Comparison of ENCODE assay signal across 8 cellular contexts in the genomic region with DNA sequence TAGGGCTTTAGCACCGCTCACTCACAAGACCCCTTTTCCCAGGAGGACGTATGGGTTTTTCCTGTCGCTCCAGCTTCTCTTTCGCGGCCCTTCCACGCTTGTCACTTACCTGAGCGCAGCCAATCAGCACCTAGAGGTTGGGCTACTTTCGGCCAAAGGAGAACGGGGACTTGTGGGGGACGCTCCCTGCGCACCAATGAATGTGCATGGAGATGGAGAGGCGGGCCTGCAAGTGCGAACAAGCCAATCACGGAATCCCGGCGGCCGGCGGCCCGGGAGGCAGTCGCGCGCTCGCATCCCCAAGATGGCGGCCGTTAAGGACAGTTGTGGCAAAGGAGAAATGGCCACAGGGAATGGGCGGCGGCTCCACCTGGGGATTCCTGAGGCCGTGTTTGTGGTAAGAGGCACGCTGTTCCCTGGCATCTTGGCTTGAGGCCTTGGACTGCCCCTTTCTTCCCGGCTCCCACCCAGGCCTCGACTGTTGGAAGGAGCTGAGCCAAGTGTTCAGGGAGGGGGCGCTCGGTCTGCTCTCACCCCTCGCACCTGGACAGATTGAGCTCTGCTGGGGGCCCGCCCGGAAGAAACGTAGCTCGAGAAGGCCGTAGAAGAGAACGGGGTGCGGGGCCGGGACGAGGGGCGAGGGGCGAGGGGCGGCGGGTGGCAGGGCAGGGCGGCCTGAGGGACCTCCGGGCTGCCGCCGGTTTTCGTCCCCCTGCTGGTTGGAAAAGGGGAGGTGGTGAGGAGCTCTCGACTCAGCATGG. TPM values are rescaled to one million over a fixed set of nuclear protein-coding genes. Genes with fewer than 3 reads are reported as not detected.
DNase-seq lines count a peak whose midpoint lies in the region; TF ChIP-seq lines count a peak whose summit lies in the region.

A gene with protein sequence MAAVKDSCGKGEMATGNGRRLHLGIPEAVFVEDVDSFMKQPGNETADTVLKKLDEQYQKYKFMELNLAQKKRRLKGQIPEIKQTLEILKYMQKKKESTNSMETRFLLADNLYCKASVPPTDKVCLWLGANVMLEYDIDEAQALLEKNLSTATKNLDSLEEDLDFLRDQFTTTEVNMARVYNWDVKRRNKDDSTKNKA (plus strand): TSS at position 282 of the 761 bp plus-strand sequence. CDS start 23 bp downstream, at position 305.

- H3K4ac ChIP-seq in H9 (ENCODE audit: low read depth, low read length) = no peak within 1 kb of the TSS; the same call in 1 of the 2 replicates

- H2BK15ac ChIP-seq in H9 (ENCODE audit: low read depth, low read length) = no peak within 1 kb of the TSS

- H3K36me3 Mint-ChIP-seq in H9 (ENCODE audit: insufficient read depth in 1 of 3, low read depth in 3 of 3) (peaks cover 4 to 14% (median 7%) of the 10 kb centered on the region in 3 experiments), nephron (ENCODE audit: low read depth) (peaks cover 11% of the 10 kb centered on the region)
- peaks cover 8% of the 10 kb centered on the region for H3K36me3 Mint-ChIP-seq in stimulated activated naive CD8-positive, alpha-beta T cell treated with anti-CD3 and anti-CD28 coated beads, Interleukin-15, Interleukin-2, amounts not matched to agents 100 ng/mL and 50 ng/mL, for 24 hours (ENCODE audit: low read depth)

- peak within 1 kb of the TSS; percentile 83 for H3T11ph ChIP-seq in H9 (ENCODE audit: low read length)

- peak within 1 kb of the TSS; percentile 98 for H3K14ac ChIP-seq in H9 (ENCODE audit: insufficient read depth, low read length)

- no peak within 1 kb of the TSS for H3K23ac ChIP-seq in H9 (ENCODE audit: insufficient read length, low read depth, low read length)

- H2AFZ ChIP-seq in H9 (ENCODE audit: low read length) = no peak within 1 kb of the TSS

- no peak within 1 kb of the TSS for H2BK5ac ChIP-seq in H9 (ENCODE audit: insufficient read length, low read length)

- peaks cover 52 to 55% of the 10 kb centered on the region in 2 experiments for H3K9me3 Mint-ChIP-seq in H9
- peaks cover 3% of the 10 kb centered on the region for H3K9me3 Mint-ChIP-seq in nephron
- no peaks in the 10 kb centered on the region for H3K9me3 Mint-ChIP-seq in stimulated activated naive CD8-positive, alpha-beta T cell treated with anti-CD3 and anti-CD28 coated beads, Interleukin-15, Interleukin-2, amounts not matched to agents 100 ng/mL and 50 ng/mL, for 24 hours

- peaks cover 3% of the 10 kb centered on the region for H3K23me2 ChIP-seq in H9 (ENCODE audit: insufficient read length, low read depth, low read length, poor library complexity, severe bottlenecking)

- WGBS in H9 (ENCODE audit: extremely low coverage, insufficient read length, low lambda C conversion rate) = no CpG with 5 or more reads among the region's 53 CpGs

- H3K4me1 Mint-ChIP-seq in H9 = peaks cover 8 to 13% of the 10 kb centered on the region in 2 experiments; a peak in 2 of 4 replicates
- peaks cover 24% of the 10 kb centered on the region for H3K4me1 Mint-ChIP-seq in nephron
- peaks cover 25% of the 10 kb centered on the region for H3K4me1 Mint-ChIP-seq in stimulated activated naive CD8-positive, alpha-beta T cell treated with anti-CD3 and anti-CD28 coated beads, Interleukin-15, Interleukin-2, amounts not matched to agents 100 ng/mL and 50 ng/mL, for 24 hours (ENCODE audit: low read depth)

- no peak within 1 kb of the TSS for H2BK120ac ChIP-seq in H9 (ENCODE audit: low read depth, low read length, poor library complexity, severe bottlenecking)

- no peak within 1 kb of the TSS for H4K8ac ChIP-seq in H9 (replicated peaks; ENCODE audit: insufficient read length, low read depth, low read length)

- H3K4me3 ChIP-seq in fibroblast of the aortic adventitia (ENCODE audit: low read depth, low read length) = peak within 1 kb of the TSS; percentile 79

- no peaks in the 10 kb centered on the region for H3K27me3 ChIP-seq in H9 (ENCODE audit: insufficient read depth, low read length)

- peaks cover 29% of the 10 kb centered on the region for H3K9me3 ChIP-seq in H9 (ENCODE audit: control insufficient read depth, low read depth, low read length)

- H4K91ac ChIP-seq in H9 (ENCODE audit: insufficient read length, low read depth, low read length) = no peak within 1 kb of the TSS

- peak within 1 kb of the TSS; percentile 45 to 97 (median 94) for H3K27ac Mint-ChIP-seq in H9
- peak within 1 kb of the TSS; percentile 91 to 97 (median 92) for H3K27ac Mint-ChIP-seq in nephron
- peak within 1 kb of the TSS; percentile 89 for H3K27ac Mint-ChIP-seq in stimulated activated naive CD8-positive, alpha-beta T cell treated with anti-CD3 and anti-CD28 coated beads, Interleukin-15, Interleukin-2, amounts not matched to agents 100 ng/mL and 50 ng/mL, for 24 hours

- H3K27me3 Mint-ChIP-seq in H9 (ENCODE audit: low read depth) = peaks cover 3% of the 10 kb centered on the region; the same call in 1 of the 2 replicates
- no peaks in the 10 kb centered on the region for H3K27me3 Mint-ChIP-seq in nephron (ENCODE audit: low read depth)
- no peaks in the 10 kb centered on the region for H3K27me3 Mint-ChIP-seq in stimulated activated naive CD8-positive, alpha-beta T cell treated with anti-CD3 and anti-CD28 coated beads, Interleukin-15, Interleukin-2, amounts not matched to agents 100 ng/mL and 50 ng/mL, for 24 hours

- peak within 1 kb of the TSS; percentile 87 for H3K18ac ChIP-seq in H9 (ENCODE audit: insufficient read length, low read depth, low read length)

- DNase-seq in G401 (ENCODE audit: low spot score) = peak; percentile 97
- peak; percentile 96 for DNase-seq in H9
- peak; percentile 98 for DNase-seq in M059J (ENCODE audit: low read depth)
- peak; percentile 71 for DNase-seq in SHP77 treated with DMSO at 0.1 percent for 48 hours (lab: John Stamatoyannopoulos, UW)
- peak; percentile 95 for DNase-seq in activated effector memory CD4-positive, alpha-beta T cell treated with anti-CD3 and anti-CD28 coated beads, Interleukin-2, amount 50 U/mL, for 16 hours
- peak; percentile 94 for DNase-seq in fibroblast of the aortic adventitia (ENCODE audit: low read depth)

- no peak within 1 kb of the TSS for H3K56ac ChIP-seq in H9 (ENCODE audit: insufficient read length, low read depth, low read length)

- no peak within 1 kb of the TSS for H3K27ac ChIP-seq in H9 (ENCODE audit: insufficient read length, low read depth, low read length)

- H3K4me1 ChIP-seq in H9 (ENCODE audit: insufficient read depth, low read length) = no peaks in the 10 kb centered on the region

- H3K79me1 ChIP-seq in H9 (ENCODE audit: insufficient read depth, low read depth, low read length, poor library complexity, severe bottlenecking) = no peaks in the 10 kb centered on the region

- H3K4me3 Mint-ChIP-seq in H9 (peak within 1 kb of the TSS; percentile 81 to 92), nephron (peak within 1 kb of the TSS; percentile 85 to 95 (median 90))
- peak within 1 kb of the TSS; percentile 99 for H3K4me3 Mint-ChIP-seq in stimulated activated naive CD8-positive, alpha-beta T cell treated with anti-CD3 and anti-CD28 coated beads, Interleukin-15, Interleukin-2, amounts not matched to agents 100 ng/mL and 50 ng/mL, for 24 hours

- no peak within 1 kb of the TSS for H2AK5ac ChIP-seq in H9 (ENCODE audit: insufficient read length, low read length)

- no peak within 1 kb of the TSS for H2BK12ac ChIP-seq in H9 (ENCODE audit: insufficient read length, low read depth, low read length)

- in situ Hi-C loops in G401 (cut with HindIII; ENCODE audit: low sequenced_read_pairs) = no loop called here

- H2BK20ac ChIP-seq in H9 (ENCODE audit: low read depth, low read length, poor library complexity, severe bottlenecking) = no peak within 1 kb of the TSS

- TF ChIP-seq CTCF in H9 (conservative IDR thresholded peaks at IDR 0.05) (peak; percentile 59; the same call in 2 of the 3 replicates), fibroblast of the aortic adventitia (IDR thresholded peaks at IDR 0.05; ENCODE audit: insufficient read depth, low read length) (peak; percentile 53), nephron (IDR thresholded peaks at IDR 0.05; ENCODE audit: unreplicated experiment in 3 of 3) (peak; percentile 46 to 57 (median 53))

- H3K79me2 ChIP-seq in H9 (ENCODE audit: insufficient read depth, low read length) = peaks cover 7% of the 10 kb centered on the region

- peak within 1 kb of the TSS; percentile 94 for H3K9ac ChIP-seq in H9 (ENCODE audit: extremely low read depth, insufficient read length, low read length)

- H4K20me1 ChIP-seq in H9 (ENCODE audit: control insufficient read depth, insufficient read depth, insufficient read length) = no peaks in the 10 kb centered on the region

- peak within 1 kb of the TSS; percentile 39 for H3K4me2 ChIP-seq in H9 (ENCODE audit: insufficient read depth, insufficient read length, low read length)

- peak within 1 kb of the TSS; percentile 85 for H4K5ac ChIP-seq in H9 (ENCODE audit: insufficient read length, low read depth, low read length)

RNA-seq across cellular contexts. Expression of the gene that starts here (rescaled TPM):
- total RNA-seq in G401 (2014; rRNA removed; shearing (Covaris generic)) = 103 and 137 TPM in 2 replicates
- total RNA-seq in H9 (2021) (83.5 and 83.9 TPM in 2 replicates), fibroblast of the aortic adventitia (ENCODE audit: low replicate concordance) (59.4 and 80.8 TPM in 2 replicates)
- 166 and 214 TPM in 2 replicates for total RNA-seq in M059J (2014; rRNA removed; shearing (Covaris generic))
